Comparison of ENCODE assay signal across 1 cellular context in genomic region chr2:217147751-217148318, GRCh38.
TF ChIP-seq lines count a peak whose summit lies in the region.

No MANE protein-coding gene starts in this region.

TF ChIP-seq in K562, 482 proteins besides CTCF, POLR2A, EP300 and RAD21 (continued from another document and continues in another):
- TF ChIP-seq, protein P1, sequence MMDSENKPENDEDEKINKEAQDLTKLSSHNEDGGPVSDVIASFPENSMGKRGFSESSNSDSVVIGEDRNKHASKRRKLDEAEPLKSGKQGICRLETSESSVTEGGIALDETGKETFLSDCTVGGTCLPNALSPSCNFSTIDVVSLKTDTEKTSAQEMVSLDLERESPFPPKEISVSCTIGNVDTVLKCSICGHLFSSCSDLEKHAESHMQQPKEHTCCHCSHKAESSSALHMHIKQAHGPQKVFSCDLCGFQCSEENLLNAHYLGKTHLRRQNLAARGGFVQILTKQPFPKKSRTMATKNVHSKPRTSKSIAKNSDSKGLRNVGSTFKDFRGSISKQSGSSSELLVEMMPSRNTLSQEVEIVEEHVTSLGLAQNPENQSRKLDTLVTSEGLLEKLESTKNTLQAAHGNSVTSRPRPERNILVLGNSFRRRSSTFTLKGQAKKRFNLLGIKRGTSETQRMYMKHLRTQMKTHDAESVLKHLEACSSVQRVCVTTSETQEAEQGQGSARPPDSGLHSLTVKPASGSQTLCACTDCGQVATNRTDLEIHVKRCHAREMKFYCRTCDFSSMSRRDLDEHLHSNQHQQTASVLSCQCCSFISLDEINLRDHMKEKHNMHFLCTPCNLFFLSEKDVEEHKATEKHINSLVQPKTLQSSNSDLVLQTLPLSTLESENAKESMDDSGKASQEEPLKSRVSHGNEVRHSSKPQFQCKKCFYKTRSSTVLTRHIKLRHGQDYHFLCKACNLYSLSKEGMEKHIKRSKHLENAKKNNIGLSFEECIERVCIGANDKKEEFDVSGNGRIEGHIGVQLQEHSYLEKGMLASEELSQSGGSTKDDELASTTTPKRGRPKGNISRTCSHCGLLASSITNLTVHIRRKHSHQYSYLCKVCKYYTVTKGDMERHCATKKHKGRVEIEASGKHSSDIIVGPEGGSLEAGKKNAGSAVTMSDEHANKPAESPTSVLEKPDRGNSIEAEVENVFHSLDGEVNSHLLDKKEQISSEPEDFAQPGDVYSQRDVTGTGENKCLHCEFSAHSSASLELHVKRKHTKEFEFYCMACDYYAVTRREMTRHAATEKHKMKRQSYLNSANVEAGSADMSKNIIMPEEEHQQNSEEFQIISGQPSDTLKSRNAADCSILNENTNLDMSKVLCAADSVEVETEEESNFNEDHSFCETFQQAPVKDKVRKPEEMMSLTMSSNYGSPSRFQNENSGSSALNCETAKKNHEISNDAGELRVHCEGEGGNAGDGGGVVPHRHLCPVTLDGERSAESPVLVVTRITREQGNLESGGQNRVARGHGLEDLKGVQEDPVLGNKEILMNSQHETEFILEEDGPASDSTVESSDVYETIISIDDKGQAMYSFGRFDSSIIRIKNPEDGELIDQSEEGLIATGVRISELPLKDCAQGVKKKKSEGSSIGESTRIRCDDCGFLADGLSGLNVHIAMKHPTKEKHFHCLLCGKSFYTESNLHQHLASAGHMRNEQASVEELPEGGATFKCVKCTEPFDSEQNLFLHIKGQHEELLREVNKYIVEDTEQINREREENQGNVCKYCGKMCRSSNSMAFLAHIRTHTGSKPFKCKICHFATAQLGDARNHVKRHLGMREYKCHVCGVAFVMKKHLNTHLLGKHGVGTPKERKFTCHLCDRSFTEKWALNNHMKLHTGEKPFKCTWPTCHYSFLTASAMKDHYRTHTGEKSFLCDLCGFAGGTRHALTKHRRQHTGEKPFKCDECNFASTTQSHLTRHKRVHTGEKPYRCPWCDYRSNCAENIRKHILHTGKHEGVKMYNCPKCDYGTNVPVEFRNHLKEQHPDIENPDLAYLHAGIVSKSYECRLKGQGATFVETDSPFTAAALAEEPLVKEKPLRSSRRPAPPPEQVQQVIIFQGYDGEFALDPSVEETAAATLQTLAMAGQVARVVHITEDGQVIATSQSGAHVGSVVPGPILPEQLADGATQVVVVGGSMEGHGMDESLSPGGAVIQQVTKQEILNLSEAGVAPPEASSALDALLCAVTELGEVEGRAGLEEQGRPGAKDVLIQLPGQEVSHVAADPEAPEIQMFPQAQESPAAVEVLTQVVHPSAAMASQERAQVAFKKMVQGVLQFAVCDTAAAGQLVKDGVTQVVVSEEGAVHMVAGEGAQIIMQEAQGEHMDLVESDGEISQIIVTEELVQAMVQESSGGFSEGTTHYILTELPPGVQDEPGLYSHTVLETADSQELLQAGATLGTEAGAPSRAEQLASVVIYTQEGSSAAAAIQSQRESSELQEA (IDR thresholded peaks at IDR 0.05; ENCODE audit: low read depth): no peak
- TF ChIP-seq MTF1 (CRISPR knock-in tag; IDR thresholded peaks at IDR 0.05; ENCODE audit: borderline replicate concordance) (no peak), RCOR1 (IDR thresholded peaks at IDR 0.05; ENCODE audit: borderline replicate concordance in 1 of 2, low read depth in 2 of 2, low read length in 2 of 2) (no peak), STAT5A (IDR thresholded peaks at IDR 0.05; ENCODE audit: borderline replicate concordance, low read length) (peak; percentile 22; the same call in 1 of the 2 replicates), HDAC1 (IDR thresholded peaks at IDR 0.05) (peak in 1 of 2 experiments; percentile 48; a peak in 1 of 4 replicates), GATAD2B (IDR thresholded peaks at IDR 0.05; ENCODE audit: borderline replicate concordance) (no peak), MAFF (IDR thresholded peaks at IDR 0.05; ENCODE audit: low read length) (peak; percentile 41; the same call in 1 of the 2 replicates), ZNF280B (CRISPR knock-in tag; IDR thresholded peaks at IDR 0.05) (no peak), ZHX1 (conservative IDR thresholded peaks at IDR 0.05; ENCODE audit: low read length) (no peak), BCOR (IDR thresholded peaks at IDR 0.05) (no peak), ETV6 (IDR thresholded peaks at IDR 0.05; ENCODE audit: borderline replicate concordance in 1 of 2, low read depth in 2 of 2, low read length in 1 of 2) (no peak), ETV6 (CRISPR knock-in tag; IDR thresholded peaks at IDR 0.05; ENCODE audit: borderline replicate concordance) (no peak), USF2 (CRISPR knock-in tag; IDR thresholded peaks at IDR 0.05) (no peak), TEAD4 (IDR thresholded peaks at IDR 0.05; ENCODE audit: low read length) (peak; percentile 76), TEAD4 (CRISPR knock-in tag; IDR thresholded peaks at IDR 0.05; ENCODE audit: borderline replicate concordance) (no peak), MAFG (tag; conservative IDR thresholded peaks at IDR 0.05) (peak; percentile 45), ZFP36 (IDR thresholded peaks at IDR 0.05; ENCODE audit: low read depth, low read length, partially characterized antibody) (no peak), ZNF398 (CRISPR knock-in tag; IDR thresholded peaks at IDR 0.05) (no peak), SMARCC2 (IDR thresholded peaks at IDR 0.05; ENCODE audit: low read depth) (peak; percentile 57; the same call in 1 of the 2 replicates), CCAR2 (IDR thresholded peaks at IDR 0.05; ENCODE audit: low read depth, low read length) (no peak), NFYB (IDR thresholded peaks at IDR 0.05; ENCODE audit: extremely low read depth, insufficient read length) (no peak), BHLHE40 (IDR thresholded peaks at IDR 0.05; ENCODE audit: low read length) (no peak), ATF6 (CRISPR knock-in tag; IDR thresholded peaks at IDR 0.05) (no peak), CBFA2T2 (conservative IDR thresholded peaks at IDR 0.05) (peak; percentile 72), HDAC6 (IDR thresholded peaks at IDR 0.05; ENCODE audit: low read depth, low read length) (no peak), FOXP1 (CRISPR knock-in tag; IDR thresholded peaks at IDR 0.05) (no peak), ZFP1 (CRISPR knock-in tag; IDR thresholded peaks at IDR 0.05) (no peak), SAFB2 (IDR thresholded peaks at IDR 0.05; ENCODE audit: borderline replicate concordance, low read depth, low read length, severe bottlenecking) (no peak), SMAD4 (CRISPR knock-in tag; conservative IDR thresholded peaks at IDR 0.05) (peak; percentile 96)
- TF ChIP-seq, protein P2, sequence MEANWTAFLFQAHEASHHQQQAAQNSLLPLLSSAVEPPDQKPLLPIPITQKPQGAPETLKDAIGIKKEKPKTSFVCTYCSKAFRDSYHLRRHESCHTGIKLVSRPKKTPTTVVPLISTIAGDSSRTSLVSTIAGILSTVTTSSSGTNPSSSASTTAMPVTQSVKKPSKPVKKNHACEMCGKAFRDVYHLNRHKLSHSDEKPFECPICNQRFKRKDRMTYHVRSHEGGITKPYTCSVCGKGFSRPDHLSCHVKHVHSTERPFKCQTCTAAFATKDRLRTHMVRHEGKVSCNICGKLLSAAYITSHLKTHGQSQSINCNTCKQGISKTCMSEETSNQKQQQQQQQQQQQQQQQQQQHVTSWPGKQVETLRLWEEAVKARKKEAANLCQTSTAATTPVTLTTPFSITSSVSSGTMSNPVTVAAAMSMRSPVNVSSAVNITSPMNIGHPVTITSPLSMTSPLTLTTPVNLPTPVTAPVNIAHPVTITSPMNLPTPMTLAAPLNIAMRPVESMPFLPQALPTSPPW (CRISPR knock-in tag; IDR thresholded peaks at IDR 0.05): no peak
- TF ChIP-seq, protein P3, sequence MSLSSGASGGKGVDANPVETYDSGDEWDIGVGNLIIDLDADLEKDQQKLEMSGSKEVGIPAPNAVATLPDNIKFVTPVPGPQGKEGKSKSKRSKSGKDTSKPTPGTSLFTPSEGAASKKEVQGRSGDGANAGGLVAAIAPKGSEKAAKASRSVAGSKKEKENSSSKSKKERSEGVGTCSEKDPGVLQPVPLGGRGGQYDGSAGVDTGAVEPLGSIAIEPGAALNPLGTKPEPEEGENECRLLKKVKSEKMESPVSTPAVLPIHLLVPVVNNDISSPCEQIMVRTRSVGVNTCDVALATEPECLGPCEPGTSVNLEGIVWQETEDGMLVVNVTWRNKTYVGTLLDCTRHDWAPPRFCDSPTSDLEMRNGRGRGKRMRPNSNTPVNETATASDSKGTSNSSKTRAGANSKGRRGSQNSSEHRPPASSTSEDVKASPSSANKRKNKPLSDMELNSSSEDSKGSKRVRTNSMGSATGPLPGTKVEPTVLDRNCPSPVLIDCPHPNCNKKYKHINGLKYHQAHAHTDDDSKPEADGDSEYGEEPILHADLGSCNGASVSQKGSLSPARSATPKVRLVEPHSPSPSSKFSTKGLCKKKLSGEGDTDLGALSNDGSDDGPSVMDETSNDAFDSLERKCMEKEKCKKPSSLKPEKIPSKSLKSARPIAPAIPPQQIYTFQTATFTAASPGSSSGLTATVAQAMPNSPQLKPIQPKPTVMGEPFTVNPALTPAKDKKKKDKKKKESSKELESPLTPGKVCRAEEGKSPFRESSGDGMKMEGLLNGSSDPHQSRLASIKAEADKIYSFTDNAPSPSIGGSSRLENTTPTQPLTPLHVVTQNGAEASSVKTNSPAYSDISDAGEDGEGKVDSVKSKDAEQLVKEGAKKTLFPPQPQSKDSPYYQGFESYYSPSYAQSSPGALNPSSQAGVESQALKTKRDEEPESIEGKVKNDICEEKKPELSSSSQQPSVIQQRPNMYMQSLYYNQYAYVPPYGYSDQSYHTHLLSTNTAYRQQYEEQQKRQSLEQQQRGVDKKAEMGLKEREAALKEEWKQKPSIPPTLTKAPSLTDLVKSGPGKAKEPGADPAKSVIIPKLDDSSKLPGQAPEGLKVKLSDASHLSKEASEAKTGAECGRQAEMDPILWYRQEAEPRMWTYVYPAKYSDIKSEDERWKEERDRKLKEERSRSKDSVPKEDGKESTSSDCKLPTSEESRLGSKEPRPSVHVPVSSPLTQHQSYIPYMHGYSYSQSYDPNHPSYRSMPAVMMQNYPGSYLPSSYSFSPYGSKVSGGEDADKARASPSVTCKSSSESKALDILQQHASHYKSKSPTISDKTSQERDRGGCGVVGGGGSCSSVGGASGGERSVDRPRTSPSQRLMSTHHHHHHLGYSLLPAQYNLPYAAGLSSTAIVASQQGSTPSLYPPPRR (CRISPR knock-in tag; IDR thresholded peaks at IDR 0.05; ENCODE audit: borderline replicate concordance): no peak
- TF ChIP-seq, protein P4, sequence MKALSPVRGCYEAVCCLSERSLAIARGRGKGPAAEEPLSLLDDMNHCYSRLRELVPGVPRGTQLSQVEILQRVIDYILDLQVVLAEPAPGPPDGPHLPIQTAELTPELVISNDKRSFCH (CRISPR knock-in tag; IDR thresholded peaks at IDR 0.05): no peak
- TF ChIP-seq, protein P4 (tag; IDR thresholded peaks at IDR 0.05): no peak
